16 cellular contexts compared by ENCODE assay signal in the genomic region with DNA sequence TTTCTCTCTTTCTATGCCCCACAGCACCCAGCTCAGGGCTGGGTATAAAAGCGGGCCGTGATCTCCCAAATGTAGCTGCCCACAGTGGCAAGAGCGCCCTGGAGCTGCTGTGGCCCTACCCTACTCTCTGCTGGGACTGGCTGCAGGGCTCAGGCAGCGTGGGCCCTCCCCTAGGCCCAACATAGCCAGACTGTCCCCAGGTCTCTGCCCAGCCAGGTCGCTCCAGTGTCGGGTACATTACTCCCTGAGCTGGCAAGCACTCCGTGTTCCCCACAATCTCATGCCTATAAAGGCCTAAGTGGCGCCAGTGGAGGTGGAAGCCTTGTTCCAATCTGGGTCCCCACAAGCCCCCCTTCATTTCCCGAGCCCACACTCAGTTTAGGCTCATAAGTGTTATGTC.
A peak's percentile ranks its signal among the peaks of the same experiment; 100 is the strongest.
DNase-seq lines count a peak whose midpoint lies in the region; ATAC-seq and TF ChIP-seq lines count a peak whose summit lies in the region.
"Had no signal": no experiment of that assay in that cellular context is flagged by ENCODE, and none has a peak within 500 bp of the region (broad histone marks: within the 10 kb centered on the region; RNA-seq: fewer than 3 reads in every experiment).

No MANE protein-coding gene starts in this region.

- no peak overlapping the region for H2AFZ ChIP-seq in neuronal stem cell (ENCODE audit: low read length)

- no peaks in the 10 kb centered on the region for H3K36me3 ChIP-seq in right atrium auricular region
- no peaks in the 10 kb centered on the region for H3K36me3 ChIP-seq in neuronal stem cell (replicated peaks in 1 of 2; ENCODE audit: control insufficient read depth in 2 of 2, insufficient read depth in 2 of 2, low read length in 2 of 2)
- H3K36me3 ChIP-seq: BLaER1 had no signal

- H3K4me3 ChIP-seq in right atrium auricular region (no peak overlapping the region), neuronal stem cell (ENCODE audit: low read length in 2 of 2) (no peak overlapping the region)
- H3K4me3 ChIP-seq: BLaER1 had no signal

- no peak overlapping the region for H3K23ac ChIP-seq in neuronal stem cell (ENCODE audit: low read depth, low read length, poor library complexity)

- no peak overlapping the region for H4K91ac ChIP-seq in neuronal stem cell (ENCODE audit: low read depth, low read length, poor library complexity)

- DNase-seq in Right ventricle myocardium inferior (ENCODE audit: missing footprints) (no peak), right atrium auricular region (ENCODE audit: low spot score) (no peak), left ventricle myocardium superior (peak; percentile 54), cardiac septum (ENCODE audit: low spot score) (no peak), neuronal stem cell (ENCODE audit: low spot score) (no peak), GOT3 (lab: John Stamatoyannopoulos, UW) (no peak), NCI-H1417 (lab: John Stamatoyannopoulos, UW) (no peak)
- DNase-seq: Caco-2; CD4-positive, CD25-positive, alpha-beta regulatory T cell; CD8-positive, alpha-beta T cell; DMS153; DND-41; HCEC 1CT had no signal

- no peak overlapping the region for H2BK120ac ChIP-seq in neuronal stem cell (ENCODE audit: low read depth, low read length)

- ATAC-seq in Right ventricle myocardium inferior (peak; percentile 71), left ventricle myocardium superior (peak; percentile 83)
- ATAC-seq: CD8-positive, alpha-beta T cell had no signal

- peak overlapping the region; percentile 72 for H3K18ac ChIP-seq in neuronal stem cell (ENCODE audit: low read length)

- H3K4ac ChIP-seq in neuronal stem cell (ENCODE audit: low read length) = peak overlapping the region; percentile 17

- no peak overlapping the region for H3K14ac ChIP-seq in neuronal stem cell (ENCODE audit: low read length)

- H2BK15ac ChIP-seq in neuronal stem cell (ENCODE audit: low read length) = peak overlapping the region; percentile 18

- H3K27ac ChIP-seq in right atrium auricular region = no peak overlapping the region
- H3K27ac ChIP-seq in neuronal stem cell (replicated peaks; ENCODE audit: low read length) = no peak overlapping the region
- H3K27ac ChIP-seq: 22Rv1, BLaER1, C4-2B had no signal

- intact Hi-C loops in Right ventricle myocardium inferior (cut with DNase I) = no loop called here
- intact Hi-C loops in left ventricle myocardium superior (cut with micrococcal nuclease) = no loop called here
- intact Hi-C loops in cardiac septum (cut with DNase I) = no loop called here

- H3K27me3 ChIP-seq in right atrium auricular region (no peaks in the 10 kb centered on the region), neuronal stem cell (ENCODE audit: control insufficient read depth in 3 of 3, insufficient read depth in 3 of 3, low read depth in 1 of 3, low read length in 3 of 3) (peaks cover 0 to 45% (median 0%) of the 10 kb centered on the region in 3 experiments)
- H3K27me3 ChIP-seq: BLaER1 had no signal

- H3K4me1 ChIP-seq in right atrium auricular region = peaks cover 0 to 9% of the 10 kb centered on the region in 2 donors
- H3K4me1 ChIP-seq in neuronal stem cell (ENCODE audit: control insufficient read depth in 2 of 2, insufficient read depth in 1 of 2, low read depth in 1 of 2, low read length in 2 of 2) = peaks cover 0 to 7% of the 10 kb centered on the region in 2 donors
- H3K4me1 ChIP-seq: BLaER1, Caco-2 had no signal

- no CpG with 5 or more reads among the region's 9 CpGs for WGBS in neuronal stem cell (ENCODE audit: extremely low coverage in 2 of 2, insufficient read length in 2 of 2, insufficient replicate concordance in 1 of 2), 2 donors

- H4K8ac ChIP-seq in neuronal stem cell (ENCODE audit: low read depth, low read length) = no peak overlapping the region

- no peak for TF ChIP-seq CTCF in right atrium auricular region (IDR thresholded peaks at IDR 0.05)

- no peaks in the 10 kb centered on the region for H3K79me1 ChIP-seq in neuronal stem cell (ENCODE audit: low read depth, low read length)

- peak overlapping the region; percentile 70 for H2AK5ac ChIP-seq in neuronal stem cell (ENCODE audit: low read depth, low read length)

- H2BK12ac ChIP-seq in neuronal stem cell (ENCODE audit: low read length) = peak overlapping the region; percentile 23

- no peak overlapping the region for H3K4me2 ChIP-seq in neuronal stem cell (ENCODE audit: insufficient read depth, low read length, poor library complexity, severe bottlenecking)
- H3K4me2 ChIP-seq: BLaER1 had no signal

- no peak overlapping the region for H3K9ac ChIP-seq in neuronal stem cell (ENCODE audit: low read depth, low read length, poor library complexity)
- H3K9ac ChIP-seq: BLaER1 had no signal

- H3K9me3 ChIP-seq in right atrium auricular region (no peaks in the 10 kb centered on the region), neuronal stem cell (replicated peaks in 1 of 2; ENCODE audit: control insufficient read depth in 2 of 2, insufficient read depth in 1 of 2, low read depth in 1 of 2, low read length in 2 of 2) (no peaks in the 10 kb centered on the region)
- H3K9me3 ChIP-seq: BLaER1, Caco-2 had no signal

- H2BK5ac ChIP-seq in neuronal stem cell (ENCODE audit: low read length) = no peak overlapping the region
